In genomic region chr2:26011990-26012856, GRCh38 we compare ENCODE assay signal across 1 cellular context.
TF ChIP-seq lines count a peak whose summit lies in the region.

No MANE protein-coding gene starts in this region.

TF ChIP-seq in H1, 55 proteins besides CTCF, POLR2A, EP300 and RAD21 (continued from another document):
- TF ChIP-seq SAP30 (IDR thresholded peaks at IDR 0.05; ENCODE audit: insufficient read depth, insufficient replicate concordance, low read length) (no peak), YY1 (IDR thresholded peaks at IDR 0.05; ENCODE audit: low read depth, low read length) (no peak), CTBP2 (IDR thresholded peaks at IDR 0.05; ENCODE audit: borderline replicate concordance, insufficient read depth, insufficient read length, low read length) (no peak), USF2 (IDR thresholded peaks at IDR 0.05; ENCODE audit: low read length) (no peak), TAF7 (optimal IDR thresholded peaks at IDR 0.05; ENCODE audit: borderline replicate concordance, low read depth, low read length) (no peak), JUND (IDR thresholded peaks at IDR 0.05; ENCODE audit: low read length) (0 out of 2 replicates have a peak, but pooled peaks have one; percentile 31), ASH2L (IDR thresholded peaks at IDR 0.05; ENCODE audit: low read length) (no peak), RNF2 (IDR thresholded peaks at IDR 0.05; ENCODE audit: borderline replicate concordance, low read depth, low read length, missing control alignments, poor library complexity, severe bottlenecking) (no peak), KDM4A (IDR thresholded peaks at IDR 0.05; ENCODE audit: low read depth, low read length, severe bottlenecking) (no peak), BACH1 (IDR thresholded peaks at IDR 0.05; ENCODE audit: low read length) (peak; percentile 47; the same call in 1 of the 2 replicates), MAFK (IDR thresholded peaks at IDR 0.05; ENCODE audit: low read depth, low read length) (peak; percentile 49; the same call in 1 of the 2 replicates), TCF12 (IDR thresholded peaks at IDR 0.05; ENCODE audit: low read depth, low read length) (no peak), CEBPB (IDR thresholded peaks at IDR 0.05; ENCODE audit: low read depth, low read length) (no peak), CHD1 (IDR thresholded peaks at IDR 0.05; ENCODE audit: low read depth, low read length) (no peak), CHD2 (IDR thresholded peaks at IDR 0.05; ENCODE audit: low read length) (no peak)
